In genomic region chr3:64203216-64203615, GRCh38 we compare ENCODE assay signal across 16 cellular contexts. TPM values are rescaled to one million over a fixed set of nuclear protein-coding genes. Genes with fewer than 3 reads are reported as not detected.
DNase-seq lines count a peak whose midpoint lies in the region; ATAC-seq, FAIRE-seq and TF ChIP-seq lines count a peak whose summit lies in the region.
"Had no signal": no experiment of that assay in that cellular context is flagged by ENCODE, and none has a peak within 500 bp of the region (broad histone marks: within the 10 kb centered on the region; RNA-seq: fewer than 3 reads in every experiment).

No MANE protein-coding gene starts in this region.

- no peak overlapping the region for H3K56ac ChIP-seq in IMR-90 (ENCODE audit: extremely low read depth, insufficient read depth, low read length)

- no TSS peak for BruUV-seq in IMR-90 (replicated peaks; lab: Mats Ljungman, UMichigan)

- H3K36me3 Mint-ChIP-seq in nephron progenitor cell (ENCODE audit: low read depth) = peaks cover 38% of the 10 kb centered on the region
- no peaks in the 10 kb centered on the region for H3K36me3 Mint-ChIP-seq in activated naive CD4-positive, alpha-beta T cell treated with anti-CD3 and anti-CD28 coated beads for 36 hours (ENCODE audit: low read depth)
- H3K36me3 Mint-ChIP-seq: CD4-positive, alpha-beta memory T cell had no signal

- no peaks in the 10 kb centered on the region for H3K9me3 ChIP-seq in IMR-90 (ENCODE audit: control insufficient read depth, insufficient read depth, low read length)

- CTCF ChIA-PET in IMR-90 (lab: Yijun Ruan, JAX) = no interaction called here
- CTCF ChIA-PET in activated naive CD4-positive, alpha-beta T cell treated with anti-CD3 and anti-CD28 coated beads for 36 hours (lab: Charles Lee) = no interaction called here

- H3K18ac ChIP-seq in IMR-90 (ENCODE audit: low read depth, low read length) = peak overlapping the region; percentile 29; the same call in 1 of the 2 replicates

- peak; percentile 81 for FAIRE-seq in D721Med (lab: Jason Lieb, UNC)
- no peak for FAIRE-seq in bronchial epithelial cell (lab: Jason Lieb, UNC)

- 0 out of 4 replicates have a peak overlapping the region, but pooled peaks of 1 of the 2 experiments have one; percentile 10 for H4K8ac ChIP-seq in IMR-90 (ENCODE audit: low read depth in 2 of 2, low read length in 2 of 2)

- no peak overlapping the region for H2BK120ac ChIP-seq in IMR-90 (ENCODE audit: low read depth, low read length)

- no peak overlapping the region for H2AFZ ChIP-seq in IMR-90 (replicated peaks; ENCODE audit: low read length, poor library complexity)

- DNase-seq in D721Med (ENCODE audit: insufficient read length, low spot score) (no peak), IMR-90 (peak; percentile 61), bronchial epithelial cell (ENCODE audit: low read depth) (peak; percentile 70), nephron progenitor cell (no peak), SKM-1 treated with dmso at 0.1 percent for 144 hours (lab: John Stamatoyannopoulos, UW; ENCODE audit: unreplicated experiment) (no peak), NCI-H2029 treated with DMSO at 0.1 percent for 48 hours (lab: John Stamatoyannopoulos, UW) (no peak)
- DNase-seq in activated naive CD4-positive, alpha-beta T cell treated with anti-CD3 and anti-CD28 coated beads for 36 hours = no peak
- DNase-seq: ACHN; CD4-positive, alpha-beta memory T cell; NCI-H1436 treated with DMSO at 0.1 percent for 48 hours; NCI-H345; NCI-H69; NK-92 treated with Interleukin-12 subunit alpha and Interleukin-12 subunit beta, amount 100 ng/mL, for 24 hours; OCI-M1 had no signal

- H2BK15ac ChIP-seq in IMR-90 (ENCODE audit: low read depth, low read length) = no peak overlapping the region

- dilution Hi-C loops in IMR-90 (cut with HindIII; ENCODE audit: low sequenced_read_pairs, unreplicated experiment) = no loop called here

- H3K27ac ChIP-seq in IMR-90 (ENCODE audit: insufficient read depth, low read length) = no peak overlapping the region
- H3K27ac ChIP-seq: SK-N-MC had no signal

- POLR2A ChIA-PET in IMR-90 (lab: Charles Lee; ENCODE audit: unreplicated experiment) = no interaction called here

- no peak overlapping the region for H4K91ac ChIP-seq in IMR-90 (ENCODE audit: insufficient read depth, low read depth, low read length)

- intact Hi-C loops in IMR-90 (cut with micrococcal nuclease) = no loop called here
- intact Hi-C loops in activated naive CD4-positive, alpha-beta T cell treated with anti-CD3 and anti-CD28 coated beads for 36 hours (cut with micrococcal nuclease) = no loop called here

- H3K9me1 ChIP-seq in IMR-90 (ENCODE audit: insufficient read depth, low read length) = peaks cover 30% of the 10 kb centered on the region

- peaks cover 46% of the 10 kb centered on the region for H4K20me1 ChIP-seq in IMR-90 (ENCODE audit: insufficient read depth, low read length)

- H3K4me3 ChIP-seq in IMR-90 (ENCODE audit: insufficient read depth, low read depth, low read length) (no peak overlapping the region), bronchial epithelial cell (ENCODE audit: low read depth, low read length) (no peak overlapping the region)
- H3K4me3 ChIP-seq: SK-N-MC had no signal

- H2BK20ac ChIP-seq in IMR-90 (ENCODE audit: low read depth, low read length) = no peak overlapping the region

- H3K4me3 Mint-ChIP-seq in nephron progenitor cell = no peak overlapping the region
- H3K4me3 Mint-ChIP-seq in activated naive CD4-positive, alpha-beta T cell treated with anti-CD3 and anti-CD28 coated beads for 36 hours = no peak overlapping the region
- H3K4me3 Mint-ChIP-seq: CD4-positive, alpha-beta memory T cell had no signal

- no peaks in the 10 kb centered on the region for H3K27me3 ChIP-seq in IMR-90 (ENCODE audit: control insufficient read depth, insufficient read depth, low read length)
- no peaks in the 10 kb centered on the region for H3K27me3 ChIP-seq in bronchial epithelial cell (ENCODE audit: control insufficient read depth, insufficient read depth, low read length)

- H2AK5ac ChIP-seq in IMR-90 (ENCODE audit: low read depth, low read length) = peak overlapping the region; percentile 5; the same call in 1 of the 2 replicates

- no peak overlapping the region for H3K9ac ChIP-seq in IMR-90 (ENCODE audit: low read depth, low read length)

- in situ Hi-C loops in IMR-90 (cut with MboI; ENCODE audit: low sequenced_read_pairs) = loop anchor here (25.0 kb wide), 1 partner anchor 166 kb away; no protein-coding TSS in a partner anchor

- no peak for TF ChIP-seq RAD21 in IMR-90 (IDR thresholded peaks at IDR 0.05; ENCODE audit: low read length)

- TF ChIP-seq CTCF in D721Med (IDR thresholded peaks at IDR 0.05; ENCODE audit: insufficient read depth, missing control alignments) = no peak
- TF ChIP-seq CTCF in IMR-90 (conservative IDR thresholded peaks at IDR 0.05; ENCODE audit: low read depth, low read length) = no peak
- TF ChIP-seq CTCF in bronchial epithelial cell (IDR thresholded peaks at IDR 0.05; ENCODE audit: insufficient read depth, low read length, severe bottlenecking) = no peak
- no peak for TF ChIP-seq CTCF in nephron progenitor cell (IDR thresholded peaks at IDR 0.05)

- H3K4ac ChIP-seq in IMR-90 (ENCODE audit: low read depth, low read length) = no peak overlapping the region; the same call in 1 of the 2 replicates

- H3K9me3 Mint-ChIP-seq in nephron progenitor cell = peaks cover 9% of the 10 kb centered on the region
- no peaks in the 10 kb centered on the region for H3K9me3 Mint-ChIP-seq in activated naive CD4-positive, alpha-beta T cell treated with anti-CD3 and anti-CD28 coated beads for 36 hours

- no peak for TF ChIP-seq POLR2A in IMR-90 (IDR thresholded peaks at IDR 0.05; ENCODE audit: low read depth, low read length)

- ATAC-seq in IMR-90 (ENCODE audit: low read depth) (peak; percentile 43), GM19035 (IDR thresholded peaks at IDR 0.05; ENCODE audit: unreplicated experiment) (no peak)

- H3K36me3 ChIP-seq in IMR-90 (ENCODE audit: control insufficient read depth, insufficient read depth, low read length) (peaks cover 7% of the 10 kb centered on the region), bronchial epithelial cell (ENCODE audit: control insufficient read depth, insufficient read depth, low read length) (no peaks in the 10 kb centered on the region)

- 84% methylated on average over 2 of the region's 2 CpGs; no CpG with 5 or more reads in 1 of the 2 experiments for WGBS in IMR-90 (ENCODE audit: extremely low coverage in 2 of 2, insufficient read length in 1 of 2), 2 experiments

- H3K27me3 Mint-ChIP-seq in nephron progenitor cell (ENCODE audit: low read depth, poor library complexity) = no peaks in the 10 kb centered on the region
- peaks cover 4% of the 10 kb centered on the region for H3K27me3 Mint-ChIP-seq in activated naive CD4-positive, alpha-beta T cell treated with anti-CD3 and anti-CD28 coated beads for 36 hours (ENCODE audit: low read depth)

- H3K79me1 ChIP-seq in IMR-90 (ENCODE audit: low read depth in 1 of 2, low read length in 2 of 2) = peaks cover 45 to 66% of the 10 kb centered on the region in 2 experiments

- no peak overlapping the region; the same call in 1 of the 2 replicates for H3K14ac ChIP-seq in IMR-90 (replicated peaks; ENCODE audit: low read depth, low read length)

- H3K4me1 ChIP-seq in IMR-90 (ENCODE audit: control insufficient read depth, insufficient read depth, low read length) = peaks cover 14% of the 10 kb centered on the region

- peak overlapping the region; percentile 48 for H2BK5ac ChIP-seq in IMR-90 (ENCODE audit: low read depth, low read length, poor library complexity, severe bottlenecking)

- H3K4me1 Mint-ChIP-seq in nephron progenitor cell = peaks cover 27% of the 10 kb centered on the region
- H3K4me1 Mint-ChIP-seq in activated naive CD4-positive, alpha-beta T cell treated with anti-CD3 and anti-CD28 coated beads for 36 hours (ENCODE audit: low read depth) = no peaks in the 10 kb centered on the region
- H3K4me1 Mint-ChIP-seq: CD4-positive, alpha-beta memory T cell had no signal

- H2AK9ac ChIP-seq in IMR-90 (replicated peaks; ENCODE audit: low read depth, low read length, poor library complexity) = no peak overlapping the region

- H3K23ac ChIP-seq in IMR-90 (ENCODE audit: low read depth, low read length) = no peak overlapping the region

- peak overlapping the region; percentile 22; the same call in 1 of the 2 replicates for H3K4me2 ChIP-seq in IMR-90 (ENCODE audit: low read depth, low read length)

- H4K5ac ChIP-seq in IMR-90 (ENCODE audit: low read depth, low read length) = no peak overlapping the region

- peak overlapping the region; percentile 62 for H3K27ac Mint-ChIP-seq in nephron progenitor cell
- H3K27ac Mint-ChIP-seq in activated naive CD4-positive, alpha-beta T cell treated with anti-CD3 and anti-CD28 coated beads for 36 hours = no peak overlapping the region
- H3K27ac Mint-ChIP-seq: CD4-positive, alpha-beta memory T cell had no signal

TF ChIP-seq in IMR-90, 13 proteins besides CTCF, POLR2A, EP300 and RAD21:
- TF ChIP-seq SMC3 (IDR thresholded peaks at IDR 0.05; ENCODE audit: low read depth, low read length) (no peak), RCOR1 (IDR thresholded peaks at IDR 0.05; ENCODE audit: insufficient replicate concordance, low read length) (no peak)

RNA-seq across cellular contexts. Expression of gene PRICKLE2, which starts 22.1 kb away (rescaled TPM):
- total RNA-seq in IMR-90 (2012; rRNA removed) (14.2 and 16.7 TPM in 2 replicates), bronchial epithelial cell (1.4 and 2.4 TPM in 2 replicates)
- polyA plus RNA-seq in IMR-90 (2012; rRNA removed) = 4.1 TPM in 2 replicates
- 2.0 and 2.4 TPM in 2 replicates for polyA plus RNA-seq in IMR-90 (2012; cell fraction: cytosol; rRNA removed)
- polyA plus RNA-seq in IMR-90 (2012; cell fraction: nucleus; rRNA removed; ENCODE audit: low replicate concordance) = 12.8 and 23.0 TPM in 2 replicates
- under 1 TPM in 1 of 2 experiments, not detected in 1; 0.05 TPM for total RNA-seq in activated naive CD4-positive, alpha-beta T cell treated with anti-CD3 and anti-CD28 coated beads for 36 hours
- total RNA-seq: CD4-positive, alpha-beta memory T cell had no signal
- polyA plus RNA-seq: CD4-positive, alpha-beta memory T cell had no signal

Comparison
In these comparisons a context has a peak if more than half of its experiments do, and no peak if none do; other contexts are left out.
1. DNase-seq: peak in IMR-90 (single experiment) and bronchial epithelial cell (single experiment); none in D721Med (single experiment), nephron progenitor cell (single experiment), SKM-1 treated with dmso at 0.1 percent for 144 hours (single experiment), NCI-H2029 treated with DMSO at 0.1 percent for 48 hours (single experiment) and activated naive CD4-positive, alpha-beta T cell treated with anti-CD3 and anti-CD28 coated beads for 36 hours (single experiment).